Comparison of ENCODE assay signal across 12 cellular contexts in the genomic region with DNA sequence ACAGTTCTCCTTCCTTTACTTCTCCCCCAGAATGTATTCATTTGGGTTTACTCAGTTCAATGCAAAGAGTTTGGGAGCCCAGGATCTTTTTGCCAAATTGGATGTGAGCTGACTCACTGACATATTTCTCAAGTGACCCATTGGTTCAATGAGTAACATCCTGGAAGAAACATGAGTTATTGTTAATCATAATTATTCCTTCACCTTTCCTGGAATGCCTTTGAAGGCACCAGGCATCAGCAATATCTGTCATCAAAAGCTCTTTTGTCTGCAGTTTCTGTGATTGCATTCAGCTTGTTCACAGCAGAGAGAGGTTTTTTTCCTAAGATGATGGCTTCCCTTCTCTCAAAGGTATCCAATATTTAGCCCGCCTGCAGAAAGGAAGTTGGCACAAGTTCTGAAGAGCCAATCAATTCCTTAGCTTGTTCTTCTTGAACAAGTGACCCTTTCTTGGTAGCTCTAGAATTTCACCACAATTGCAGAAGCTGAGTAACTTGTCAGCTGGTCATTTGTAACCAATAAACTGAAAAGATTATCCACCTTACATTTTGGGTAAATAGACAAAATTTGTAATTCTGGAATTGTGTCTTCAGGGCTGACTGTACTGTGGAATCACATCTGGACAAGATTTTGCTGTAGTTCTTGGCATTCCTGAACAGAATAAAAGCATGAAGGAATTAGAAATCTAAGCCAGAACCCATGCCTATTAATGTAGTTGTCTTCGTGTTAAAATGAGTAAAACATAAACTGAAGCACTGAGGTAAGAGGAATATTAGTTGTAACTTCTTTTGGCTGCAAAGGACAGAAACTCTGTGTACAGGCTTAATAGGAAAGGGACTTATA.
A peak's percentile ranks its signal among the peaks of the same experiment; 100 is the strongest.
DNase-seq lines count a peak whose midpoint lies in the region; ATAC-seq, FAIRE-seq and TF ChIP-seq lines count a peak whose summit lies in the region.
"Had no signal": no experiment of that assay in that cellular context is flagged by ENCODE, and none has a peak within 500 bp of the region (broad histone marks: within the 10 kb centered on the region; RNA-seq: fewer than 3 reads in every experiment).

No MANE protein-coding gene starts in this region.

- intact Hi-C loops in pancreas (cut with DNase I), result no loop called here

- H3K4me1 ChIP-seq in pancreas (peaks cover 12 to 38% (median 38%) of the 10 kb centered on the region in 3 donors), mesendoderm (ENCODE audit: control insufficient read depth, low read depth, low read length) (no peaks in the 10 kb centered on the region)

- 32 to 34% methylated on average over 2 of the region's 2 CpGs for WGBS in pancreas, 2 donors
- WGBS in mesendoderm (ENCODE audit: extremely low coverage, insufficient coverage, low lambda C conversion rate), result no CpG with 5 or more reads among the region's 2 CpGs

- no peak overlapping the region for H3K27ac Mint-ChIP-seq in stimulated activated naive CD8-positive, alpha-beta T cell treated with anti-CD3 and anti-CD28 coated beads, Interleukin-15, amount 100 ng/mL, for 72 hours
- H3K27ac Mint-ChIP-seq: CD8-positive, alpha-beta memory T cell; IgD-negative memory B cell had no signal

- H4K8ac ChIP-seq in mesendoderm (ENCODE audit: low read depth, low read length), result no peak overlapping the region

- H3K4me3 ChIP-seq in pancreas, result no peak overlapping the region
- no peak overlapping the region for H3K4me3 ChIP-seq in mesendoderm (ENCODE audit: low read length)

- DNase-seq in COLO829 (ENCODE audit: low spot score), result peak; percentile 90
- DNase-seq in RCC 7860 (ENCODE audit: low spot score), result peak; percentile 94
- DNase-seq in pancreas, result peak in 2 of 6 donors; percentile 23
- no peak for DNase-seq in mesendoderm
- DNase-seq in HUDEP-2 (lab: John Stamatoyannopoulos, UW; ENCODE audit: unreplicated experiment in 76 of 76), result no peak
- DNase-seq in stimulated activated naive CD8-positive, alpha-beta T cell treated with anti-CD3 and anti-CD28 coated beads, Interleukin-15, amount 100 ng/mL, for 72 hours, result no peak
- DNase-seq in cerebellar cortex (ENCODE audit: low spot score), result no peak
- DNase-seq: activated effector memory CD4-positive, alpha-beta T cell treated with anti-CD3 and anti-CD28 coated beads, Interleukin-2, amount 50 U/mL, for 16 hours; CD8-positive, alpha-beta memory T cell had no signal

- no peak overlapping the region for H3K18ac ChIP-seq in mesendoderm (ENCODE audit: low read length)

- no peak for TF ChIP-seq CTCF in pancreas (IDR thresholded peaks at IDR 0.05)

- H2AK5ac ChIP-seq in mesendoderm (ENCODE audit: low read length), result no peak overlapping the region

- H3K27me3 Mint-ChIP-seq in stimulated activated naive CD8-positive, alpha-beta T cell treated with anti-CD3 and anti-CD28 coated beads, Interleukin-15, amount 100 ng/mL, for 72 hours, result peaks cover 29% of the 10 kb centered on the region
- H3K27me3 Mint-ChIP-seq: IgD-negative memory B cell had no signal

- no peak overlapping the region for H3K4me2 ChIP-seq in mesendoderm (ENCODE audit: low read length)

- H3K27ac ChIP-seq in pancreas, result peak overlapping the region in 3 of 4 donors; percentile 18 to 80 (median 60)
- no peak overlapping the region for H3K27ac ChIP-seq in mesendoderm (ENCODE audit: low read depth, low read length)
- H3K27ac ChIP-seq: VCaP had no signal

- FAIRE-seq in RCC 7860 (lab: Jason Lieb, UNC), result peak; percentile 97
- FAIRE-seq in pancreas (lab: Jason Lieb, UNC), result no peak

- no peak overlapping the region for H2BK15ac ChIP-seq in mesendoderm (replicated peaks; ENCODE audit: low read depth)

- ATAC-seq in esophagus mucosa, result peak; percentile 80
- ATAC-seq in pancreas, result peak; percentile 51 to 79 (median 58)
- no peak for ATAC-seq in stimulated activated naive CD8-positive, alpha-beta T cell treated with anti-CD3 and anti-CD28 coated beads, Interleukin-15, amount 100 ng/mL, for 72 hours

- H3K36me3 ChIP-seq in pancreas (no peaks in the 10 kb centered on the region), mesendoderm (ENCODE audit: control insufficient read depth, insufficient read depth, low read length) (no peaks in the 10 kb centered on the region)

- H3K4me1 Mint-ChIP-seq in stimulated activated naive CD8-positive, alpha-beta T cell treated with anti-CD3 and anti-CD28 coated beads, Interleukin-15, amount 100 ng/mL, for 72 hours, result no peaks in the 10 kb centered on the region
- H3K4me1 Mint-ChIP-seq: CD8-positive, alpha-beta memory T cell had no signal

- H3K4me3 Mint-ChIP-seq in stimulated activated naive CD8-positive, alpha-beta T cell treated with anti-CD3 and anti-CD28 coated beads, Interleukin-15, amount 100 ng/mL, for 72 hours, result no peak overlapping the region
- H3K4me3 Mint-ChIP-seq: CD8-positive, alpha-beta memory T cell; IgD-negative memory B cell had no signal

- H2BK5ac ChIP-seq in mesendoderm (ENCODE audit: low read length), result no peak overlapping the region

- no peak overlapping the region for H2BK120ac ChIP-seq in mesendoderm (ENCODE audit: low read depth, low read length)

- H3K4ac ChIP-seq in mesendoderm (ENCODE audit: low read depth, low read length), result no peak overlapping the region

- H3K79me2 ChIP-seq in mesendoderm (ENCODE audit: control insufficient read depth, insufficient read depth, low read length), result no peaks in the 10 kb centered on the region

- H3K27me3 ChIP-seq in pancreas (no peaks in the 10 kb centered on the region), mesendoderm (ENCODE audit: insufficient read depth, low read length, poor library complexity) (no peaks in the 10 kb centered on the region)

- H3K79me1 ChIP-seq in mesendoderm (ENCODE audit: low read length), result no peaks in the 10 kb centered on the region

- H4K5ac ChIP-seq in mesendoderm (ENCODE audit: low read length), result no peak overlapping the region

- H3K23ac ChIP-seq in mesendoderm (ENCODE audit: low read length), result no peak overlapping the region

- H3K56ac ChIP-seq in mesendoderm (ENCODE audit: low read length), result no peak overlapping the region

- no peak overlapping the region for H3K9ac ChIP-seq in mesendoderm (ENCODE audit: low read length)

- no peaks in the 10 kb centered on the region for H3K9me3 ChIP-seq in pancreas

- peaks cover 0 to 4% of the 10 kb centered on the region in 2 donors for H3K9me3 Mint-ChIP-seq in stimulated activated naive CD8-positive, alpha-beta T cell treated with anti-CD3 and anti-CD28 coated beads, Interleukin-15, amount 100 ng/mL, for 72 hours

Comparison
In these comparisons a context has a peak if more than half of its experiments do, and no peak if none do; other contexts are left out.
1. DNase-seq: peak in COLO829 (single experiment) and RCC 7860 (single experiment); none in mesendoderm (single experiment), HUDEP-2 (0 of 76), stimulated activated naive CD8-positive, alpha-beta T cell treated with anti-CD3 and anti-CD28 coated beads, Interleukin-15, amount 100 ng/mL, for 72 hours (0 of 2) and cerebellar cortex (single experiment).